Comparison of ENCODE assay signal across 5 cellular contexts in the genomic region with DNA sequence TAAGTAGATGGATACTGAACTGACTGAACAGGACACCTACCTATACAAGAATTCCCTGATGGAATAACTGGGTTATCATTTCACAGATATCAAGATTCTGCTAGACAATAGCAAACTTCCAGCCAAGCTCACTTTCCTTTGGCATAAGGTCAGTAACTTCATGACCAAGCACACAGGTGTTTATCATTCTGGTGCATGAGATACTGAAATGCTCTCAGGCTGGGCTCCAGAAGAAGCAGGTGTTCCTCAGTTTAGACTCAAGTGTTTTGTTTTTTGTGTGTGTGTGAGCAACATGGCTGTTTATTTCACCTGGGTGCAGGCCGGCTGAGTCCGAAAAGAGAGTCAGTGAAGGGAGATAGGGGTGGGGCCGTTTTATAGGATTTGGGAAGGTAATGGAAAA.
"Had no signal": no experiment of that assay in that cellular context is flagged by ENCODE, and none has a peak within 500 bp of the region (broad histone marks: within the 10 kb centered on the region; RNA-seq: fewer than 3 reads in every experiment).

No MANE protein-coding gene starts in this region.

- ATAC-seq: K562 had no signal

- H3K4me3 Mint-ChIP-seq: H9 had no signal

- H2AFZ ChIP-seq: GM23248 had no signal

- H3K4me3 ChIP-seq: GM23248, K562 had no signal

- H3K4me1 Mint-ChIP-seq: H9 had no signal

- DNase-seq: GM23248, H9, HCEC 1CT, IMR-90 had no signal

- H3K9me3 Mint-ChIP-seq: H9 had no signal

- H3K27ac ChIP-seq: GM23248 had no signal
